1 cellular context compared by ENCODE assay signal in the genomic region with DNA sequence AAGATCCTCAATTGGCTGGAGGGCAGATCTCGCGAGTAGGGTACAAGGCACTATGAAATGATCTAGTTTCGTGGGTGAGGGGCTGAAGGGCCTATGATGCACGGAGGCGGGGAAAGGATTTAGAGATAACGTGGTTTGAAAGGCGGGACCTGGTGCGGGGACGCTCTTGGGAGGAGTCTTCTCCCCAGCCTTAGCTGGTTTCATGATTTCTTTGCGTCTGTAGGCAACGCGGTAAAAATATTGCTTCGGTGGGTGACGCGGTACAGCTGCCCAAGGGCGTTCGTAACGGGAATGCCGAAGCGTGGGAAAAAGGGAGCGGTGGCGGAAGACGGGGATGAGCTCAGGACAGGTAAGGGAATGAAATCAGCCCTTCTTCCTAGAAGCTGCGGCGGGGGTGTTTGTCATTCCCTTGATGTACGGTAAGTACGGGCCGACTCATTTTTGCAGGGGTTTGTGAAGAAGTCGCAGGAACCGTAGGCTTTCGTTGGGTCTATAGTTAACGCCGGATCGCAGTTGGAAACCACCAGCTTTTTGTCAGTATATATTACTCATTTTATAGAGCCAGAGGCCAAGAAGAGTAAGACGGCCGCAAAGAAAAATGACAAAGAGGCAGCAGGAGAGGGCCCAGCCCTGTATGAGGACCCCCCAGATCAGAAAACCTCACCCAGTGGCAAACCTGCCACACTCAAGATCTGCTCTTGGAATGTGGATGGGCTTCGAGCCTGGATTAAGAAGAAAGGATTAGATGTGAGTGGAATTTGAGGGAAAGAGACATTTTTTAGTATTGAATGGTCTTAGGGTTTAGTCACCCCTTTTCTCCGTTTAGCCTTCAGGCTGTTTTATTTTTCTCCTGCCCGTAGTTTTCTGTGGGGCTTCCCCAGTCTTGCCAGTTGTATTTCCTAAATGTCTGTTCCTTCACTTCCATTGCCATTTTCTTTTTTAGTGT.
TF ChIP-seq lines count a peak whose summit lies in the region.

No MANE protein-coding gene starts in this region.

TF ChIP-seq in HEK293, 187 proteins besides CTCF, POLR2A, EP300 and RAD21 (continued from another document):
- no peak for TF ChIP-seq ZNF302 (tag by site-specific recombination; IDR thresholded peaks at IDR 0.05; ENCODE audit: low read depth)
- TF ChIP-seq ZNF416 (tag by site-specific recombination; IDR thresholded peaks at IDR 0.05): no peak
- TF ChIP-seq, protein P1, sequence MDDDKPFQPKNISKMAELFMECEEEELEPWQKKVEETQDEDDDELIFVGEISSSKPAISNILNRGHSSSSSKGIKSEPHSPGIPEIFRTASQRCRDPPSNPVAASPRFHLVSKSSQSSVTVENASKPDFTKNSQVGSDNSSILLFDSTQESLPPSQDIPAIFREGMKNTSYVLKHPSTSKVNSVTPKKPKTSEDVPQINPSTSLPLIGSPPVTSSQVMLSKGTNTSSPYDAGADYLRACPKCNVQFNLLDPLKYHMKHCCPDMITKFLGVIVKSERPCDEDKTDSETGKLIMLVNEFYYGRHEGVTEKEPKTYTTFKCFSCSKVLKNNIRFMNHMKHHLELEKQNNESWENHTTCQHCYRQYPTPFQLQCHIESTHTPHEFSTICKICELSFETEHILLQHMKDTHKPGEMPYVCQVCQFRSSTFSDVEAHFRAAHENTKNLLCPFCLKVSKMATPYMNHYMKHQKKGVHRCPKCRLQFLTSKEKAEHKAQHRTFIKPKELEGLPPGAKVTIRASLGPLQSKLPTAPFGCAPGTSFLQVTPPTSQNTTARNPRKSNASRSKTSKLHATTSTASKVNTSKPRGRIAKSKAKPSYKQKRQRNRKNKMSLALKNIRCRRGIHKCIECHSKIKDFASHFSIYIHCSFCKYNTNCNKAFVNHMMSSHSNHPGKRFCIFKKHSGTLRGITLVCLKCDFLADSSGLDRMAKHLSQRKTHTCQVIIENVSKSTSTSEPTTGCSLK (tag by site-specific recombination; IDR thresholded peaks at IDR 0.05): no peak
- TF ChIP-seq, protein P2, sequence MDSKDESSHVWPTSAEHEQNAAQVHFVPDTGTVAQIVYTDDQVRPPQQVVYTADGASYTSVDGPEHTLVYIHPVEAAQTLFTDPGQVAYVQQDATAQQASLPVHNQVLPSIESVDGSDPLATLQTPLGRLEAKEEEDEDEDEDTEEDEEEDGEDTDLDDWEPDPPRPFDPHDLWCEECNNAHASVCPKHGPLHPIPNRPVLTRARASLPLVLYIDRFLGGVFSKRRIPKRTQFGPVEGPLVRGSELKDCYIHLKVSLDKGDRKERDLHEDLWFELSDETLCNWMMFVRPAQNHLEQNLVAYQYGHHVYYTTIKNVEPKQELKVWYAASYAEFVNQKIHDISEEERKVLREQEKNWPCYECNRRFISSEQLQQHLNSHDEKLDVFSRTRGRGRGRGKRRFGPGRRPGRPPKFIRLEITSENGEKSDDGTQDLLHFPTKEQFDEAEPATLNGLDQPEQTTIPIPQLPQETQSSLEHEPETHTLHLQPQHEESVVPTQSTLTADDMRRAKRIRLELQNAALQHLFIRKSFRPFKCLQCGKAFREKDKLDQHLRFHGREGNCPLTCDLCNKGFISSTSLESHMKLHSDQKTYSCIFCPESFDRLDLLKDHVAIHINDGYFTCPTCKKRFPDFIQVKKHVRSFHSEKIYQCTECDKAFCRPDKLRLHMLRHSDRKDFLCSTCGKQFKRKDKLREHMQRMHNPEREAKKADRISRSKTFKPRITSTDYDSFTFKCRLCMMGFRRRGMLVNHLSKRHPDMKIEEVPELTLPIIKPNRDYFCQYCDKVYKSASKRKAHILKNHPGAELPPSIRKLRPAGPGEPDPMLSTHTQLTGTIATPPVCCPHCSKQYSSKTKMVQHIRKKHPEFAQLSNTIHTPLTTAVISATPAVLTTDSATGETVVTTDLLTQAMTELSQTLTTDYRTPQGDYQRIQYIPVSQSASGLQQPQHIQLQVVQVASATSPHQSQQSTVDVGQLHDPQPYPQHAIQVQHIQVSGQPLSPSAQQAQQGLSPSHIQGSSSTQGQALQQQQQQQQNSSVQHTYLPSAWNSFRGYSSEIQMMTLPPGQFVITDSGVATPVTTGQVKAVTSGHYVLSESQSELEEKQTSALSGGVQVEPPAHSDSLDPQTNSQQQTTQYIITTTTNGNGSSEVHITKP (tag by site-specific recombination; IDR thresholded peaks at IDR 0.05): peak; percentile 75
- no peak for TF ChIP-seq ZNF776 (tag by site-specific recombination; IDR thresholded peaks at IDR 0.05; ENCODE audit: borderline replicate concordance)
- no peak for TF ChIP-seq ZNF747 (tag by site-specific recombination; IDR thresholded peaks at IDR 0.05)
- TF ChIP-seq, protein P3, sequence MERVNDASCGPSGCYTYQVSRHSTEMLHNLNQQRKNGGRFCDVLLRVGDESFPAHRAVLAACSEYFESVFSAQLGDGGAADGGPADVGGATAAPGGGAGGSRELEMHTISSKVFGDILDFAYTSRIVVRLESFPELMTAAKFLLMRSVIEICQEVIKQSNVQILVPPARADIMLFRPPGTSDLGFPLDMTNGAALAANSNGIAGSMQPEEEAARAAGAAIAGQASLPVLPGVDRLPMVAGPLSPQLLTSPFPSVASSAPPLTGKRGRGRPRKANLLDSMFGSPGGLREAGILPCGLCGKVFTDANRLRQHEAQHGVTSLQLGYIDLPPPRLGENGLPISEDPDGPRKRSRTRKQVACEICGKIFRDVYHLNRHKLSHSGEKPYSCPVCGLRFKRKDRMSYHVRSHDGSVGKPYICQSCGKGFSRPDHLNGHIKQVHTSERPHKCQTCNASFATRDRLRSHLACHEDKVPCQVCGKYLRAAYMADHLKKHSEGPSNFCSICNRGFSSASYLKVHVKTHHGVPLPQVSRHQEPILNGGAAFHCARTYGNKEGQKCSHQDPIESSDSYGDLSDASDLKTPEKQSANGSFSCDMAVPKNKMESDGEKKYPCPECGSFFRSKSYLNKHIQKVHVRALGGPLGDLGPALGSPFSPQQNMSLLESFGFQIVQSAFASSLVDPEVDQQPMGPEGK (tag by site-specific recombination; IDR thresholded peaks at IDR 0.05): peak; percentile 9
- TF ChIP-seq OVOL3 (tag by site-specific recombination; IDR thresholded peaks at IDR 0.05): no peak
- TF ChIP-seq ZNF629 (tag by site-specific recombination; IDR thresholded peaks at IDR 0.05): 0 out of 2 replicates have a peak, but pooled peaks have one; percentile 62
- no peak for TF ChIP-seq REPIN1 (tag by site-specific recombination; IDR thresholded peaks at IDR 0.05; ENCODE audit: low read depth)
- TF ChIP-seq ZBTB10 (tag by site-specific recombination; IDR thresholded peaks at IDR 0.05): peak; percentile 11
- TF ChIP-seq ZSCAN4 (tag by site-specific recombination; IDR thresholded peaks at IDR 0.05): no peak
- TF ChIP-seq KLF9 (tag by site-specific recombination; IDR thresholded peaks at IDR 0.05; ENCODE audit: low read depth): no peak
- no peak for TF ChIP-seq SCRT1 (tag by site-specific recombination; IDR thresholded peaks at IDR 0.05; ENCODE audit: borderline replicate concordance)
- no peak for TF ChIP-seq ZFP41 (tag by site-specific recombination; IDR thresholded peaks at IDR 0.05; ENCODE audit: borderline replicate concordance)
- TF ChIP-seq ZBTB7A (tag by site-specific recombination; IDR thresholded peaks at IDR 0.05; ENCODE audit: low read depth): no peak
